ENCODE assay signal across 8 cellular contexts in genomic region chr19:36331353-36332228, GRCh38.
DNase-seq lines count a peak whose midpoint lies in the region; ATAC-seq lines count a peak whose summit lies in the region.

No MANE protein-coding gene starts in this region.

- ATAC-seq in HG02588 (IDR thresholded peaks at IDR 0.05; ENCODE audit: unreplicated experiment), result peak; percentile 45

- DNase-seq in DMS53 treated with DMSO at 0.1 percent for 48 hours (lab: John Stamatoyannopoulos, UW; ENCODE audit: unreplicated experiment) (peak; percentile 100), NCI-H526 (lab: John Stamatoyannopoulos, UW) (peak; percentile 99), epithelial cell of prostate (ENCODE audit: low read depth, low spot score) (peak; percentile 94), middle frontal gyrus (ENCODE audit: extremely low spot score, low spot score) (peak; percentile 92), NOMO-1 treated with dmso at 0.1 percent for 144 hours (lab: John Stamatoyannopoulos, UW; ENCODE audit: unreplicated experiment) (no peak)
- DNase-seq in activated CD8-positive, alpha-beta memory T cell treated with anti-CD3 and anti-CD28 coated beads, Interleukin-2, amount 50 U/mL, for 48 hours, result peak; percentile 73
- DNase-seq in stimulated activated CD8-positive, alpha-beta memory T cell treated with anti-CD3 and anti-CD28 coated beads, Interleukin-15, amount 100 ng/mL, for 24 hours (ENCODE audit: low read depth), result peak; percentile 18

- no peak overlapping the region for H3K27ac ChIP-seq in epithelial cell of prostate
